ENCODE assay signal across 1 cellular context in genomic region chr14:90356925-90357324, GRCh38.
TF ChIP-seq lines count a peak whose summit lies in the region.

No MANE protein-coding gene starts in this region.

TF ChIP-seq in HepG2, 621 proteins besides CTCF, POLR2A, EP300 and RAD21 (continued from another document):
- TF ChIP-seq ZNF609 (CRISPR knock-in tag; IDR thresholded peaks at IDR 0.05; ENCODE audit: borderline replicate concordance), result peak; percentile 71; the same call in 1 of the 2 replicates
- no peak for TF ChIP-seq E2F1 (CRISPR knock-in tag; IDR thresholded peaks at IDR 0.05)
- no peak for TF ChIP-seq ZNF441 (CRISPR knock-in tag; IDR thresholded peaks at IDR 0.05; ENCODE audit: borderline replicate concordance)
- TF ChIP-seq ZNF790 (CRISPR knock-in tag; IDR thresholded peaks at IDR 0.05; ENCODE audit: borderline replicate concordance), result no peak
- TF ChIP-seq MEIS1 (CRISPR knock-in tag; IDR thresholded peaks at IDR 0.05; ENCODE audit: borderline replicate concordance), result no peak
- TF ChIP-seq ZNF121 (CRISPR knock-in tag; IDR thresholded peaks at IDR 0.05), result no peak
- no peak for TF ChIP-seq KAT2B (IDR thresholded peaks at IDR 0.05; ENCODE audit: borderline replicate concordance, low read depth, low read length)
- TF ChIP-seq ZNF367 (CRISPR knock-in tag; IDR thresholded peaks at IDR 0.05; ENCODE audit: borderline replicate concordance), result no peak
- TF ChIP-seq TRIM22 (IDR thresholded peaks at IDR 0.05), result no peak
- TF ChIP-seq E2F2 (CRISPR knock-in tag; IDR thresholded peaks at IDR 0.05; ENCODE audit: borderline replicate concordance), result no peak
